ENCODE assay signal across 13 cellular contexts in the genomic region with DNA sequence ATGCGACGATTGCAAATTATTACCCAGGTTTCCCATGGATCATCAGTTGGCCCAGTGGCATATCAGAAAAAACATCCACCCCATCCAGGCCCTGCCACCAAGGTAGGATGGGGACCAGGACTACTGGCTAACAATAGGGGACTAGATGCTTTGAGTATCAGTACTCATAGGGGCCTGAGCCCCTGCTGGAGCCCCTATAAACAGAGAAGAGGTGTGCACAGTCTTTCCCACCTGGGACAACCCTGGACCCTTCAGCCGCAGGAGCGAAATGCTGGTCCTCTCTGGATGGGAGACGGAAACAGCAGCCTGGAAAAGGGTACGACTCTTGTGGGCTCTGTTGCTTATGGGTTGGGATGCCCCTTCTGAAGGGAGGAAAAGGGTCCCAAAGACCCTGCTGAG. TPM values are rescaled to one million over a fixed set of nuclear protein-coding genes. Genes with fewer than 3 reads are reported as not detected.
DNase-seq lines count a peak whose midpoint lies in the region; ATAC-seq and TF ChIP-seq lines count a peak whose summit lies in the region.
"Had no signal": no experiment of that assay in that cellular context is flagged by ENCODE, and none has a peak within 500 bp of the region (broad histone marks: within the 10 kb centered on the region; RNA-seq: fewer than 3 reads in every experiment).

No MANE protein-coding gene starts in this region.

- H3K4me3 Mint-ChIP-seq in T-helper 2 cell treated with Interferon-gamma antibody and Interleukin-4, amounts not matched to agents 5 μg/mL and 100 μg/mL, for 36 hours, result peak overlapping the region; percentile 57
- H3K4me3 Mint-ChIP-seq in activated T-helper 1 cell treated with anti-CD3 and anti-CD28 coated beads, Interleukin-12 subunit alpha, Interleukin-12 subunit beta, Interleukin-2, Interleukin-4 antibody, amounts not matched to agents 30 ng/mL and 10 ng/mL and 1 ng/mL, durations not matched to agents 14 hours and 24 hours and 36 hours, result peak overlapping the region; percentile 42

- peaks cover 54% of the 10 kb centered on the region for H3K27me3 Mint-ChIP-seq in T-helper 2 cell treated with Interferon-gamma antibody and Interleukin-4, amounts not matched to agents 5 μg/mL and 100 μg/mL, for 36 hours (ENCODE audit: low read depth)
- H3K27me3 Mint-ChIP-seq in activated T-helper 1 cell treated with anti-CD3 and anti-CD28 coated beads, Interleukin-12 subunit alpha, Interleukin-12 subunit beta, Interleukin-2, Interleukin-4 antibody, amounts not matched to agents 30 ng/mL and 10 ng/mL and 1 ng/mL, durations not matched to agents 14 hours and 24 hours and 36 hours (ENCODE audit: insufficient read depth), result peaks cover 44% of the 10 kb centered on the region

- intact Hi-C loops in activated T-helper 1 cell treated with anti-CD3 and anti-CD28 coated beads, Interleukin-12 subunit alpha, Interleukin-12 subunit beta, Interleukin-2, Interleukin-4 antibody, amounts not matched to agents 30 ng/mL and 10 ng/mL and 1 ng/mL, durations not matched to agents 14 hours and 24 hours and 36 hours (cut with micrococcal nuclease), result loop anchor here (1.0 to 2.0 kb wide), 7 partner anchors 9 to 146 kb away; a partner anchor contains a TSS

- H3K27ac ChIP-seq in osteoblast (ENCODE audit: low read depth, low read length), result no peak overlapping the region
- H3K27ac ChIP-seq: 22Rv1, lower lobe of right lung, neutrophil had no signal

- peaks cover 53% of the 10 kb centered on the region for H3K4me1 Mint-ChIP-seq in T-helper 2 cell treated with Interferon-gamma antibody and Interleukin-4, amounts not matched to agents 5 μg/mL and 100 μg/mL, for 36 hours (ENCODE audit: low read depth)
- H3K4me1 Mint-ChIP-seq in activated T-helper 1 cell treated with anti-CD3 and anti-CD28 coated beads, Interleukin-12 subunit alpha, Interleukin-12 subunit beta, Interleukin-2, Interleukin-4 antibody, amounts not matched to agents 30 ng/mL and 10 ng/mL and 1 ng/mL, durations not matched to agents 14 hours and 24 hours and 36 hours (ENCODE audit: low read depth), result peaks cover 63% of the 10 kb centered on the region

- DNase-seq in T-helper 2 cell treated with Interferon-gamma antibody and Interleukin-4, amounts not matched to agents 5 μg/mL and 100 μg/mL, for 36 hours (ENCODE audit: low spot score), result no peak
- DNase-seq in T-helper 2 cell (no peak), osteoblast (ENCODE audit: insufficient read length, low spot score, missing footprints) (peak; percentile 81), GDM1 (lab: John Stamatoyannopoulos, UW) (no peak), omental fat pad (ENCODE audit: low spot score) (no peak)
- no peak for DNase-seq in activated T-helper 1 cell treated with anti-CD3 and anti-CD28 coated beads, Interleukin-12 subunit alpha, Interleukin-12 subunit beta, Interleukin-2, Interleukin-4 antibody, amounts not matched to agents 30 ng/mL and 10 ng/mL and 1 ng/mL, durations not matched to agents 14 hours and 24 hours and 36 hours (ENCODE audit: low spot score)

- TF ChIP-seq CTCF in osteoblast (IDR thresholded peaks at IDR 0.05; ENCODE audit: extremely low read depth, low read depth, low read length), result no peak
- no peak for TF ChIP-seq CTCF in omental fat pad (IDR thresholded peaks at IDR 0.05)

- no peak for ATAC-seq in omental fat pad (ENCODE audit: low FRiP score)

- H3K4me2 ChIP-seq in osteoblast (ENCODE audit: insufficient read depth, low read length), result no peak overlapping the region

- no peak overlapping the region for H3K4me3 ChIP-seq in osteoblast (ENCODE audit: insufficient read depth, low read length)

- H3K36me3 ChIP-seq in osteoblast (ENCODE audit: insufficient read depth, low read length), result no peaks in the 10 kb centered on the region
- H3K36me3 ChIP-seq: lower lobe of right lung, neutrophil, upper lobe of left lung had no signal

- H3K9me3 ChIP-seq in osteoblast (ENCODE audit: low read depth, low read length), result no peaks in the 10 kb centered on the region
- H3K9me3 ChIP-seq: lower lobe of right lung, neutrophil, upper lobe of left lung had no signal

- H3K36me3 Mint-ChIP-seq in T-helper 2 cell treated with Interferon-gamma antibody and Interleukin-4, amounts not matched to agents 5 μg/mL and 100 μg/mL, for 36 hours (ENCODE audit: low read depth), result no peaks in the 10 kb centered on the region
- H3K36me3 Mint-ChIP-seq in activated T-helper 1 cell treated with anti-CD3 and anti-CD28 coated beads, Interleukin-12 subunit alpha, Interleukin-12 subunit beta, Interleukin-2, Interleukin-4 antibody, amounts not matched to agents 30 ng/mL and 10 ng/mL and 1 ng/mL, durations not matched to agents 14 hours and 24 hours and 36 hours (ENCODE audit: low read depth), result peaks cover 2% of the 10 kb centered on the region
- H3K36me3 Mint-ChIP-seq: T-cell had no signal

- H2AFZ ChIP-seq in osteoblast (ENCODE audit: low read length), result no peak overlapping the region

- H3K4me1 ChIP-seq in osteoblast (ENCODE audit: insufficient read depth, low read length), result peaks cover 11% of the 10 kb centered on the region

- no peaks in the 10 kb centered on the region for H4K20me1 ChIP-seq in osteoblast (ENCODE audit: insufficient read depth, low read length)

- H3K27ac Mint-ChIP-seq in T-helper 2 cell treated with Interferon-gamma antibody and Interleukin-4, amounts not matched to agents 5 μg/mL and 100 μg/mL, for 36 hours, result no peak overlapping the region
- no peak overlapping the region for H3K27ac Mint-ChIP-seq in activated T-helper 1 cell treated with anti-CD3 and anti-CD28 coated beads, Interleukin-12 subunit alpha, Interleukin-12 subunit beta, Interleukin-2, Interleukin-4 antibody, amounts not matched to agents 30 ng/mL and 10 ng/mL and 1 ng/mL, durations not matched to agents 14 hours and 24 hours and 36 hours
- H3K27ac Mint-ChIP-seq: CD4-positive, alpha-beta T cell; T-cell had no signal

- no peaks in the 10 kb centered on the region for H3K79me2 ChIP-seq in osteoblast (ENCODE audit: insufficient read depth, low read length)

- no peaks in the 10 kb centered on the region for H3K9me3 Mint-ChIP-seq in T-helper 2 cell treated with Interferon-gamma antibody and Interleukin-4, amounts not matched to agents 5 μg/mL and 100 μg/mL, for 36 hours
- no peaks in the 10 kb centered on the region for H3K9me3 Mint-ChIP-seq in activated T-helper 1 cell treated with anti-CD3 and anti-CD28 coated beads, Interleukin-12 subunit alpha, Interleukin-12 subunit beta, Interleukin-2, Interleukin-4 antibody, amounts not matched to agents 30 ng/mL and 10 ng/mL and 1 ng/mL, durations not matched to agents 14 hours and 24 hours and 36 hours
- H3K9me3 Mint-ChIP-seq: CD4-positive, alpha-beta T cell; T-cell had no signal

- H3K27me3 ChIP-seq in osteoblast (ENCODE audit: insufficient read depth, low read length), result peaks cover 39% of the 10 kb centered on the region

RNA-seq across cellular contexts. Expression of a gene that starts 5.7 kb away (rescaled TPM):
- 0.10 TPM in 1 of 2 replicates, not detected in the other for total RNA-seq in activated T-helper 1 cell treated with anti-CD3 and anti-CD28 coated beads, Interleukin-12 subunit alpha, Interleukin-12 subunit beta, Interleukin-2, Interleukin-4 antibody, amounts not matched to agents 30 ng/mL and 10 ng/mL and 1 ng/mL, durations not matched to agents 14 hours and 24 hours and 36 hours
- total RNA-seq in osteoblast (under 0.01 TPM in 1 of 2 replicates, not detected in the other), omental fat pad (1 to 10 TPM in 2 of 4 donors, under 1 TPM in 2; 0.72 to 2.0 (median 1.3) TPM)
- total RNA-seq: MCF 10A had no signal

RNA-seq across cellular contexts. Expression of a gene that starts 19.2 kb away (rescaled TPM):
- 8.6 and 10.7 TPM in 2 replicates for total RNA-seq in activated T-helper 1 cell treated with anti-CD3 and anti-CD28 coated beads, Interleukin-12 subunit alpha, Interleukin-12 subunit beta, Interleukin-2, Interleukin-4 antibody, amounts not matched to agents 30 ng/mL and 10 ng/mL and 1 ng/mL, durations not matched to agents 14 hours and 24 hours and 36 hours
- total RNA-seq in osteoblast, result 0.72 and 0.88 TPM in 2 replicates
- total RNA-seq in omental fat pad, result under 1 TPM in 1 of 4 donors, not detected in 3; 0.96 TPM

RNA-seq across cellular contexts. Expression of a gene that starts 21.7 kb away (rescaled TPM):
- total RNA-seq in activated T-helper 1 cell treated with anti-CD3 and anti-CD28 coated beads, Interleukin-12 subunit alpha, Interleukin-12 subunit beta, Interleukin-2, Interleukin-4 antibody, amounts not matched to agents 30 ng/mL and 10 ng/mL and 1 ng/mL, durations not matched to agents 14 hours and 24 hours and 36 hours, result 50.4 and 52.5 TPM in 2 replicates
- 57.2 and 60.4 TPM in 2 replicates for total RNA-seq in osteoblast
- total RNA-seq in omental fat pad, result 10 to 100 TPM; 23.2 to 68.4 (median 37.8) TPM

RNA-seq across cellular contexts. Expression of a gene that starts 28.3 kb away (rescaled TPM):
- 107 and 109 TPM in 2 replicates for total RNA-seq in activated T-helper 1 cell treated with anti-CD3 and anti-CD28 coated beads, Interleukin-12 subunit alpha, Interleukin-12 subunit beta, Interleukin-2, Interleukin-4 antibody, amounts not matched to agents 30 ng/mL and 10 ng/mL and 1 ng/mL, durations not matched to agents 14 hours and 24 hours and 36 hours
- 24.6 and 28.6 TPM in 2 replicates for total RNA-seq in osteoblast
- total RNA-seq in omental fat pad, result 10 to 100 TPM; 31.2 to 87.0 (median 49.0) TPM

RNA-seq across cellular contexts. Expression of a gene that starts 42.3 kb away (rescaled TPM):
- 1,521 TPM in 2 replicates for total RNA-seq in activated T-helper 1 cell treated with anti-CD3 and anti-CD28 coated beads, Interleukin-12 subunit alpha, Interleukin-12 subunit beta, Interleukin-2, Interleukin-4 antibody, amounts not matched to agents 30 ng/mL and 10 ng/mL and 1 ng/mL, durations not matched to agents 14 hours and 24 hours and 36 hours
- total RNA-seq in osteoblast (578 and 616 TPM in 2 replicates), omental fat pad (1,000 to 10,000 TPM in 1 of 4 donors, 100 to 1,000 TPM in 3; 608 to 1,018 (median 745) TPM)
